In genomic region chr2:220174826-220175225, GRCh38 we compare ENCODE assay signal across 22 cellular contexts.
DNase-seq lines count a peak whose midpoint lies in the region; ATAC-seq, FAIRE-seq and TF ChIP-seq lines count a peak whose summit lies in the region.
"Had no signal": no experiment of that assay in that cellular context is flagged by ENCODE, and none has a peak within 500 bp of the region (broad histone marks: within the 10 kb centered on the region; RNA-seq: fewer than 3 reads in every experiment).

No MANE protein-coding gene starts in this region.

- TF ChIP-seq CTCF in LNCaP clone FGC (IDR thresholded peaks at IDR 0.05; ENCODE audit: control insufficient read depth, extremely low read depth, insufficient read depth), result no peak
- TF ChIP-seq CTCF in keratinocyte (optimal IDR thresholded peaks at IDR 0.05 in 1 of 3, IDR thresholded peaks at IDR 0.05 in 1 of 3, conservative IDR thresholded peaks at IDR 0.05 in 1 of 3; ENCODE audit: extremely low read depth in 1 of 3, insufficient read depth in 2 of 3, low read length in 3 of 3), result no peak

- DNase-seq in NCI-H2029 treated with DMSO at 0.1 percent for 48 hours (lab: John Stamatoyannopoulos, UW) (peak; percentile 10), NCI-H2029 (lab: John Stamatoyannopoulos, UW) (no peak), LNCaP clone FGC (ENCODE audit: low read depth) (peak; percentile 56), keratinocyte (ENCODE audit: low read depth, low spot score) (no peak), NCI-H1417 (lab: John Stamatoyannopoulos, UW) (no peak)
- DNase-seq: CD4-positive, alpha-beta T cell; CD8-positive, alpha-beta memory T cell; DMS 273 treated with DMSO at 0.1 percent for 48 hours; DMS79; EL; GDM1; GM23248; H9 had no signal

- ATAC-seq in HG02852 (IDR thresholded peaks at IDR 0.05; ENCODE audit: unreplicated experiment), result no peak
- ATAC-seq: GM12878, HCT116 had no signal

- no peak overlapping the region for H3K4me2 ChIP-seq in keratinocyte (ENCODE audit: control insufficient read depth, extremely low read depth, insufficient read depth, low read depth, low read length)
- H3K4me2 ChIP-seq: BLaER1 had no signal

- H4K20me1 ChIP-seq in keratinocyte (ENCODE audit: control insufficient read depth, extremely low read depth, insufficient read depth, low read length), result no peaks in the 10 kb centered on the region
- H4K20me1 ChIP-seq: BLaER1 had no signal

- no peak overlapping the region for H2AFZ ChIP-seq in keratinocyte (ENCODE audit: control insufficient read depth, low read length)
- H2AFZ ChIP-seq: GM23248 had no signal

- H3K9me3 ChIP-seq in keratinocyte (ENCODE audit: control insufficient read depth, low read depth, low read length), result no peaks in the 10 kb centered on the region
- H3K9me3 ChIP-seq: BLaER1 had no signal

- no peaks in the 10 kb centered on the region for H3K27me3 ChIP-seq in keratinocyte (ENCODE audit: control insufficient read depth, extremely low read depth, insufficient read depth, low read length)
- H3K27me3 ChIP-seq: BLaER1 had no signal

- no peaks in the 10 kb centered on the region for H3K79me2 ChIP-seq in keratinocyte (ENCODE audit: control insufficient read depth, insufficient read depth, low read length)

- no peaks in the 10 kb centered on the region for H3K36me3 ChIP-seq in keratinocyte (ENCODE audit: control insufficient read depth in 2 of 2, extremely low read depth in 1 of 2, insufficient read depth in 2 of 2, low read length in 2 of 2)
- H3K36me3 ChIP-seq: BLaER1 had no signal

- peak; percentile 52 for FAIRE-seq in keratinocyte (lab: Jason Lieb, UNC)
- FAIRE-seq: A204.1, D721Med, GM12878, GM19239, H1 had no signal

- H3K4me3 ChIP-seq in LNCaP clone FGC (ENCODE audit: low read depth, low read length) (no peak overlapping the region), keratinocyte (ENCODE audit: control insufficient read depth in 2 of 3, extremely low read depth in 1 of 3, insufficient read depth in 2 of 3, low read depth in 1 of 3, low read length in 3 of 3) (no peak overlapping the region)
- H3K4me3 ChIP-seq: BLaER1, GM12878, GM23248 had no signal

- H3K9me1 ChIP-seq in keratinocyte (ENCODE audit: control insufficient read depth, extremely low read depth, insufficient read depth, low read length), result no peaks in the 10 kb centered on the region

- peaks cover 5% of the 10 kb centered on the region for H3K4me1 ChIP-seq in keratinocyte (ENCODE audit: control insufficient read depth, extremely low read depth, insufficient read depth, low read length)
- H3K4me1 ChIP-seq: BLaER1 had no signal

- H3K27ac ChIP-seq in keratinocyte (ENCODE audit: control insufficient read depth, insufficient read depth, low read length), result no peak overlapping the region
- H3K27ac ChIP-seq: 22Rv1, BLaER1, GM23248 had no signal

- dilution Hi-C loops in keratinocyte (cut with MboI; ENCODE audit: extremely low pct_ligation_motif_present, low sequenced_read_pairs), result no loop called here

- H3K9ac ChIP-seq in keratinocyte (ENCODE audit: control insufficient read depth, extremely low read depth, insufficient read depth, low read length), result no peak overlapping the region
- H3K9ac ChIP-seq: BLaER1, GM23248 had no signal

Comparison
In these comparisons a context has a peak if more than half of its experiments do, and no peak if none do; other contexts are left out.
1. DNase-seq: peak in NCI-H2029 treated with DMSO at 0.1 percent for 48 hours (single experiment) and LNCaP clone FGC (single experiment); none in NCI-H2029 (single experiment), keratinocyte (single experiment) and NCI-H1417 (0 of 3).